Comparison of ENCODE assay signal across 12 cellular contexts in genomic region chr10:101224910-101225823, GRCh38. TPM values are rescaled to one million over a fixed set of nuclear protein-coding genes. Genes with fewer than 3 reads are reported as not detected.
DNase-seq lines count a peak whose midpoint lies in the region; ATAC-seq and TF ChIP-seq lines count a peak whose summit lies in the region.
"Had no signal": no experiment of that assay in that cellular context is flagged by ENCODE, and none has a peak within 500 bp of the region (broad histone marks: within the 10 kb centered on the region; RNA-seq: fewer than 3 reads in every experiment).

No MANE protein-coding gene starts in this region.

- DNase-seq in heart left ventricle (no peak), left ventricle myocardium superior (no peak), memory B cell (ENCODE audit: low spot score in 2 of 2) (no peak), upper lobe of left lung (peak in 1 of 2 donors; percentile 78), ureter (ENCODE audit: low spot score) (no peak), NCI-H1105 treated with DMSO at 0.1 percent for 48 hours (lab: John Stamatoyannopoulos, UW) (no peak), GF-D8 (lab: John Stamatoyannopoulos, UW) (no peak)
- no peak for DNase-seq in activated T-helper 1 cell treated with anti-CD3 and anti-CD28 coated beads, Interleukin-12 subunit alpha, Interleukin-12 subunit beta, Interleukin-2, Interleukin-4 antibody, amounts not matched to agents 30 ng/mL and 10 ng/mL and 1 ng/mL, durations not matched to agents 14 hours and 24 hours and 36 hours (ENCODE audit: low spot score)
- DNase-seq: NCI-H1436 had no signal

- TF ChIP-seq POLR2A in heart left ventricle (IDR thresholded peaks at IDR 0.05) (no peak), upper lobe of left lung (IDR thresholded peaks at IDR 0.05) (no peak)

- peak overlapping the region; percentile 80 for H3K27ac Mint-ChIP-seq in activated T-helper 1 cell treated with anti-CD3 and anti-CD28 coated beads, Interleukin-12 subunit alpha, Interleukin-12 subunit beta, Interleukin-2, Interleukin-4 antibody, amounts not matched to agents 30 ng/mL and 10 ng/mL and 1 ng/mL, durations not matched to agents 14 hours and 24 hours and 36 hours
- H3K27ac Mint-ChIP-seq in memory B cell = peak overlapping the region; percentile 22

- no peaks in the 10 kb centered on the region for H3K9me3 Mint-ChIP-seq in activated T-helper 1 cell treated with anti-CD3 and anti-CD28 coated beads, Interleukin-12 subunit alpha, Interleukin-12 subunit beta, Interleukin-2, Interleukin-4 antibody, amounts not matched to agents 30 ng/mL and 10 ng/mL and 1 ng/mL, durations not matched to agents 14 hours and 24 hours and 36 hours
- H3K9me3 Mint-ChIP-seq in memory B cell = peaks cover 6% of the 10 kb centered on the region
- H3K9me3 Mint-ChIP-seq: activated naive CD4-positive, alpha-beta T cell treated with anti-CD3 and anti-CD28 coated beads, Interleukin-2, amount 50 U/mL, for 72 hours had no signal

- H3K36me3 Mint-ChIP-seq in activated T-helper 1 cell treated with anti-CD3 and anti-CD28 coated beads, Interleukin-12 subunit alpha, Interleukin-12 subunit beta, Interleukin-2, Interleukin-4 antibody, amounts not matched to agents 30 ng/mL and 10 ng/mL and 1 ng/mL, durations not matched to agents 14 hours and 24 hours and 36 hours (ENCODE audit: low read depth) = no peaks in the 10 kb centered on the region
- peaks cover 5% of the 10 kb centered on the region for H3K36me3 Mint-ChIP-seq in memory B cell

- WGBS in heart left ventricle, 4 donors = 2 to 6% (median 3%) methylated on average over 44 to 53 of the region's 53 CpGs
- WGBS in upper lobe of left lung, 2 donors = 12 to 16% methylated on average over 39 to 49 of the region's 53 CpGs

- peaks cover 74% of the 10 kb centered on the region for H3K27me3 Mint-ChIP-seq in activated T-helper 1 cell treated with anti-CD3 and anti-CD28 coated beads, Interleukin-12 subunit alpha, Interleukin-12 subunit beta, Interleukin-2, Interleukin-4 antibody, amounts not matched to agents 30 ng/mL and 10 ng/mL and 1 ng/mL, durations not matched to agents 14 hours and 24 hours and 36 hours (ENCODE audit: insufficient read depth)
- peaks cover 42% of the 10 kb centered on the region for H3K27me3 Mint-ChIP-seq in memory B cell

- H3K36me3 ChIP-seq in heart left ventricle (no peaks in the 10 kb centered on the region), upper lobe of left lung (no peaks in the 10 kb centered on the region)
- H3K36me3 ChIP-seq: neutrophil had no signal

- H3K4me1 ChIP-seq in heart left ventricle (peaks cover 2 to 74% (median 50%) of the 10 kb centered on the region in 12 donors), upper lobe of left lung (peaks cover 66 to 79% (median 67%) of the 10 kb centered on the region in 4 donors)

- peaks cover 89 to 100% (median 99%) of the 10 kb centered on the region in 9 donors for H3K27me3 ChIP-seq in heart left ventricle
- peaks cover 8 to 98% (median 72%) of the 10 kb centered on the region in 4 donors for H3K27me3 ChIP-seq in upper lobe of left lung

- TF ChIP-seq CTCF in heart left ventricle (IDR thresholded peaks at IDR 0.05) = no peak
- no peak for TF ChIP-seq CTCF in upper lobe of left lung (IDR thresholded peaks at IDR 0.05)

- H3K4me3 ChIP-seq in heart left ventricle = peak overlapping the region in 10 of 12 donors; percentile 7 to 40 (median 28)
- H3K4me3 ChIP-seq in upper lobe of left lung = peak overlapping the region in 3 of 4 donors; percentile 15 to 30 (median 29)
- H3K4me3 ChIP-seq: SK-N-MC had no signal

- H3K27ac ChIP-seq in heart left ventricle (no peak overlapping the region), upper lobe of left lung (no peak overlapping the region)
- H3K27ac ChIP-seq: neutrophil, SK-N-MC had no signal

- no peak for TF ChIP-seq EP300 in upper lobe of left lung (IDR thresholded peaks at IDR 0.05)

- intact Hi-C loops in heart left ventricle (cut with DNase I) (no loop called here), left ventricle myocardium superior (cut with micrococcal nuclease) (no loop called here)
- intact Hi-C loops in activated T-helper 1 cell treated with anti-CD3 and anti-CD28 coated beads, Interleukin-12 subunit alpha, Interleukin-12 subunit beta, Interleukin-2, Interleukin-4 antibody, amounts not matched to agents 30 ng/mL and 10 ng/mL and 1 ng/mL, durations not matched to agents 14 hours and 24 hours and 36 hours (cut with micrococcal nuclease) = loop anchor here (1.0 to 10.0 kb wide), 4 partner anchors 8 to 1990 kb away; partner anchors contain the start of gene HPSE2

- H3K4me3 Mint-ChIP-seq in activated T-helper 1 cell treated with anti-CD3 and anti-CD28 coated beads, Interleukin-12 subunit alpha, Interleukin-12 subunit beta, Interleukin-2, Interleukin-4 antibody, amounts not matched to agents 30 ng/mL and 10 ng/mL and 1 ng/mL, durations not matched to agents 14 hours and 24 hours and 36 hours = no peak overlapping the region
- peak overlapping the region; percentile 31 for H3K4me3 Mint-ChIP-seq in memory B cell

- H3K4me1 Mint-ChIP-seq in activated T-helper 1 cell treated with anti-CD3 and anti-CD28 coated beads, Interleukin-12 subunit alpha, Interleukin-12 subunit beta, Interleukin-2, Interleukin-4 antibody, amounts not matched to agents 30 ng/mL and 10 ng/mL and 1 ng/mL, durations not matched to agents 14 hours and 24 hours and 36 hours (ENCODE audit: low read depth) = peaks cover 21% of the 10 kb centered on the region
- peaks cover 29% of the 10 kb centered on the region for H3K4me1 Mint-ChIP-seq in memory B cell

- no peaks in the 10 kb centered on the region for H3K9me3 ChIP-seq in heart left ventricle
- peaks cover 0 to 4% (median 0%) of the 10 kb centered on the region in 4 donors for H3K9me3 ChIP-seq in upper lobe of left lung
- H3K9me3 ChIP-seq: neutrophil had no signal

- no peak for ATAC-seq in heart left ventricle
- ATAC-seq in left ventricle myocardium superior = no peak
- ATAC-seq in memory B cell (ENCODE audit: low read depth) = no peak
- ATAC-seq in upper lobe of left lung (ENCODE audit: low FRiP score in 2 of 2) = no peak
- ATAC-seq: activated naive CD4-positive, alpha-beta T cell treated with anti-CD3 and anti-CD28 coated beads, Interleukin-2, amount 50 U/mL, for 72 hours had no signal

RNA-seq across cellular contexts. Expression of gene LBX1, which starts 4.1 kb away (rescaled TPM):
- under 1 TPM in 1 of 9 donors, not detected in 8; 0.08 TPM for total RNA-seq in heart left ventricle
- polyA plus RNA-seq in heart left ventricle = not detected
- total RNA-seq in left ventricle myocardium superior = not detected
- not detected in 2 replicates for total RNA-seq in activated T-helper 1 cell treated with anti-CD3 and anti-CD28 coated beads, Interleukin-12 subunit alpha, Interleukin-12 subunit beta, Interleukin-2, Interleukin-4 antibody, amounts not matched to agents 30 ng/mL and 10 ng/mL and 1 ng/mL, durations not matched to agents 14 hours and 24 hours and 36 hours
- under 1 TPM in 2 of 6 donors, not detected in 4; 0.11 to 0.20 TPM for total RNA-seq in upper lobe of left lung
- total RNA-seq in ureter = not detected
- total RNA-seq: activated naive CD4-positive, alpha-beta T cell treated with anti-CD3 and anti-CD28 coated beads, Interleukin-2, amount 50 U/mL, for 72 hours had no signal
